In the genomic region with DNA sequence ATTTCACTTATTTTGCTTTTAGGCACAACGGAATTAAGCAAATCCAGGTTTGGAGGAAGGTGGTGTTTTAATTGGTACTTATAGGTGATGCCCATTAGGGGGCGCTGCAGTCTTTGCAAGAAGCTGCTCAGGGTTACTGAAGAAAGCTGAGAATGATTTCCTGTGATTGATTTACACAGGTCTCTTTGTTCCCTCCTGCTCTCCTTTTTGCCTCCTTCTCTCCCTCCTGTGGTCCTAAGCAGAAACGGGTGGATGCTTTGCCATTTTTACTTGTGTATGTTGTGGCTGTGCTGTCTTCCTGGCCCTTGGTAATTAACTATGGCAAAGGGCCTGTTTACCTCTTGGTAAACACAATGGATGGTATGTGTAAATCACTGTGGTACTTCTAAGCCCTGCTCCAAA, we compare ENCODE assay signal across 8 cellular contexts.
DNase-seq lines count a peak whose midpoint lies in the region; ATAC-seq, FAIRE-seq and TF ChIP-seq lines count a peak whose summit lies in the region.

No MANE protein-coding gene starts in this region.

- no peaks in the 10 kb centered on the region for H3K9me3 ChIP-seq in body of pancreas
- H3K9me3 ChIP-seq in iPS-18a (ENCODE audit: control insufficient read depth, low read depth, low read length), result no peaks in the 10 kb centered on the region
- no peaks in the 10 kb centered on the region for H3K9me3 ChIP-seq in smooth muscle cell (replicated peaks; ENCODE audit: low read depth)

- peaks cover 3% of the 10 kb centered on the region for H3F3A ChIP-seq in smooth muscle cell (ENCODE audit: low read depth)

- intact Hi-C loops in body of pancreas (cut with DNase I), result loop anchor here (10.0 kb wide), 1 partner anchor 228 kb away; a partner anchor contains a TSS

- no peak for TF ChIP-seq POLR2A in body of pancreas (IDR thresholded peaks at IDR 0.05)

- H3K27ac ChIP-seq in body of pancreas (no peak overlapping the region), iPS-18a (ENCODE audit: low read length) (no peak overlapping the region), smooth muscle cell (ENCODE audit: low read depth) (no peak overlapping the region)

- H3K4me3 ChIP-seq in GM12875 (ENCODE audit: low read depth, low read length) (no peak overlapping the region), body of pancreas (no peak overlapping the region), iPS-18a (ENCODE audit: low read length) (no peak overlapping the region), smooth muscle cell (no peak overlapping the region)

- peak; percentile 74 for ATAC-seq in body of pancreas
- ATAC-seq in HG02763 (IDR thresholded peaks at IDR 0.05; ENCODE audit: unreplicated experiment), result no peak
- no peak for ATAC-seq in HG02571 (IDR thresholded peaks at IDR 0.05; ENCODE audit: unreplicated experiment)

- DNase-seq in NCI-H2081 (lab: John Stamatoyannopoulos, UW) (peak; percentile 79 to 81), body of pancreas (peak; percentile 62 to 70 (median 65)), smooth muscle cell (lab: John Stamatoyannopoulos, UW; ENCODE audit: unreplicated experiment) (no peak)

- TF ChIP-seq CTCF in GM12875 (IDR thresholded peaks at IDR 0.05; ENCODE audit: borderline replicate concordance, insufficient read depth, low read depth, low read length), result peak; percentile 58
- peak; percentile 46 to 81 (median 75) for TF ChIP-seq CTCF in body of pancreas (IDR thresholded peaks at IDR 0.05)
- peak; percentile 83 for TF ChIP-seq CTCF in smooth muscle cell (IDR thresholded peaks at IDR 0.05; ENCODE audit: borderline replicate concordance, insufficient read depth, poor library complexity, severe bottlenecking)

- H3K4me2 ChIP-seq in smooth muscle cell, result no peak overlapping the region

- H3K9ac ChIP-seq in iPS-18a (ENCODE audit: low read length) (peak overlapping the region; percentile 26), smooth muscle cell (ENCODE audit: low read depth) (no peak overlapping the region)

- H3K27me3 ChIP-seq in body of pancreas, result no peaks in the 10 kb centered on the region
- no peaks in the 10 kb centered on the region for H3K27me3 ChIP-seq in iPS-18a (ENCODE audit: control insufficient read depth, insufficient read depth, low read length)
- no peaks in the 10 kb centered on the region for H3K27me3 ChIP-seq in smooth muscle cell (ENCODE audit: low read depth)

- H4K20me1 ChIP-seq in smooth muscle cell (ENCODE audit: low read depth), result no peaks in the 10 kb centered on the region

- no peaks in the 10 kb centered on the region for H3K4me1 ChIP-seq in body of pancreas
- peaks cover 4% of the 10 kb centered on the region for H3K4me1 ChIP-seq in iPS-18a (ENCODE audit: control insufficient read depth, low read depth, low read length)
- H3K4me1 ChIP-seq in smooth muscle cell (ENCODE audit: low read depth), result peaks cover 9% of the 10 kb centered on the region

- peaks cover 0 to 16% of the 10 kb centered on the region in 2 donors for H3K36me3 ChIP-seq in body of pancreas (replicated peaks in 1 of 2; ENCODE audit: insufficient read depth in 1 of 2, low read depth in 2 of 2)
- peaks cover 35% of the 10 kb centered on the region for H3K36me3 ChIP-seq in iPS-18a (ENCODE audit: control insufficient read depth, low read depth, low read length)
- no peaks in the 10 kb centered on the region for H3K36me3 ChIP-seq in smooth muscle cell (ENCODE audit: low read depth)

- H3K79me2 ChIP-seq in smooth muscle cell (ENCODE audit: low read depth), result no peaks in the 10 kb centered on the region

- 17 to 21% methylated on average over 3 of the region's 3 CpGs for WGBS in body of pancreas, 2 donors
- 15% methylated on average over 3 of the region's 3 CpGs for WGBS in smooth muscle cell (ENCODE audit: low lambda C conversion rate)

- peak; percentile 80 for FAIRE-seq in TTC549 (lab: Jason Lieb, UNC)

- H2AFZ ChIP-seq in smooth muscle cell (ENCODE audit: low read depth), result no peak overlapping the region
